In the genomic region with DNA sequence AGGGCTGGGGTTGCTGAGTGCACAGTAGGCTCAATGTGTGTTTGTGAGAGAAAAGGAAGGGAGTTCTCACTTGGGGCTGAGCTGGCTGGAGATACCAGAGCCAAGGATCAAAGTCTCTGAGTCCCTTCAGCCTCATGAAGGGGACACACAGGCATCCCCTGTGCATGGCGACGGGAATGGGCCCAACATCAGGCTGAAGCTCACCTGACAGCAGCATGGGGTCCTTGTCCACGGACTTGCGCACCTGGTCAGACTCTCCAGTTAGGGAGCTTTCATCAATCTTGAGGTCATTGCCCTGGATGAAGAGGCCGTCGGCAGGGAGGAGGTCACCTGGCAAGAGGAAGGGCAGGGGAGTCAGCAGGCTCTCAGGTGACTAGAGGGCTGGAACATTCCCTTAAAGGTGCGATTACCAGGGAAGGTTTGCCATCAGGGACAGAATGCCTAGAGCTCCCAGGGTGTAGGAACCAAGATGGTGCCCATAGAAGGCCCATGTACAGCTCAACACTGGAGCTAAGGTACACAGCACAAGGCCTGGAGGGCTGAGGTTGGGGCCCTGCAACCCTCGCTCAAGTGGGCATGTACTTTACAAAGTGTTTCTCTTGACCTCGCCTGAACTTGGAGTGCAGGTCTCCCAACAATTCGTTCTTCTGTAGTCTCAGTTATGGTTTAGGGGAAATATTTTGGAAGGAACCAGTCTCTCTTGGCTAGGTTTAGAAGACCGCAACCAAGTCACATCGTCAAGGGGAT, we compare ENCODE assay signal across 31 cellular contexts.
"Had no signal": no experiment of that assay in that cellular context is flagged by ENCODE, and none has a peak within 500 bp of the region (broad histone marks: within the 10 kb centered on the region; RNA-seq: fewer than 3 reads in every experiment).

No MANE protein-coding gene starts in this region.

- H3K36me3 Mint-ChIP-seq: activated CD4-positive, alpha-beta memory T cell treated with anti-CD3 and anti-CD28 coated beads for 36 hours; activated naive CD4-positive, alpha-beta T cell treated with anti-CD3 and anti-CD28 coated beads, Interleukin-2, amount 50 U/mL, for 24 hours; activated naive CD8-positive, alpha-beta T cell treated with anti-CD3 and anti-CD28 coated beads, Interleukin-2, amount 10 ng/mL, durations not matched to agents 7 days and 5 days had no signal

- H3K27ac Mint-ChIP-seq: activated B cell treated with CpG ODN at 0.5 μM for 24 hours; activated CD4-positive, alpha-beta memory T cell treated with anti-CD3 and anti-CD28 coated beads for 36 hours; activated naive CD8-positive, alpha-beta T cell treated with anti-CD3 and anti-CD28 coated beads, Interleukin-2, amount 10 ng/mL, durations not matched to agents 7 days and 5 days; activated T-helper 1 cell treated with anti-CD3 and anti-CD28 coated beads, Interleukin-12 subunit alpha, Interleukin-12 subunit beta, Interleukin-2, Interleukin-4 antibody, amounts not matched to agents 30 ng/mL and 10 ng/mL and 1 ng/mL, durations not matched to agents 14 hours and 24 hours and 36 hours had no signal

- H3K4me3 ChIP-seq: ascending aorta had no signal

- H3K9me3 ChIP-seq: ascending aorta had no signal

- H3K36me3 ChIP-seq: ascending aorta had no signal

- H3K27me3 ChIP-seq: ascending aorta had no signal

- H3K27me3 Mint-ChIP-seq: activated B cell treated with CpG ODN at 0.5 μM for 24 hours; activated CD4-positive, alpha-beta memory T cell treated with anti-CD3 and anti-CD28 coated beads for 36 hours; activated naive CD4-positive, alpha-beta T cell treated with anti-CD3 and anti-CD28 coated beads, Interleukin-2, amount 50 U/mL, for 24 hours; activated naive CD8-positive, alpha-beta T cell treated with anti-CD3 and anti-CD28 coated beads, Interleukin-2, amount 10 ng/mL, durations not matched to agents 7 days and 5 days had no signal

- DNase-seq: activated B cell treated with CpG ODN at 0.5 μM for 24 hours; activated CD4-positive, alpha-beta memory T cell treated with anti-CD3 and anti-CD28 coated beads for 36 hours; activated CD4-positive, alpha-beta T cell treated with anti-CD3 and anti-CD28 coated beads for 4 hours; activated CD4-positive, alpha-beta T cell treated with anti-CD3 and anti-CD28 coated beads, Interleukin-2, amount 50 U/mL, for 1 hour; activated CD4-positive, CD25-positive, alpha-beta regulatory T cell treated with anti-CD3 and anti-CD28 coated beads, Interleukin-2, amount 50 U/mL, for 72 hours; activated CD8-positive, alpha-beta memory T cell treated with anti-CD3 and anti-CD28 coated beads, Interleukin-2, amount 50 U/mL, for 4 hours; activated effector memory CD4-positive, alpha-beta T cell treated with Interleukin-2 at 50 U/mL for 16 hours; activated naive CD8-positive, alpha-beta T cell treated with anti-CD3 and anti-CD28 coated beads, Interleukin-2, amount 10 ng/mL, durations not matched to agents 7 days and 5 days; activated T-cell treated with anti-CD3 and anti-CD28 coated beads for 4 hours; activated T-cell treated with anti-CD3 and anti-CD28 coated beads, Interleukin-2, amount 50 U/mL, for 4 hours; amygdala; Karpas-422; KBM-7; NCI-H1105; NCI-H1417 treated with DMSO at 0.1 percent for 48 hours; NCI-H187 treated with DMSO at 0.1 percent for 48 hours; NCI-H2081 treated with DMSO at 0.1 percent for 48 hours; NCI-H226; NCI-H446 treated with DMSO at 0.1 percent for 48 hours; NCI-H524; NCI-H69; SHP77 treated with DMSO at 0.1 percent for 48 hours; SW 1271; T-helper 1 cell; T-helper 2 cell; T-helper 9 cell had no signal

- H3K9me3 Mint-ChIP-seq: activated B cell treated with CpG ODN at 0.5 μM for 24 hours; activated CD4-positive, alpha-beta memory T cell treated with anti-CD3 and anti-CD28 coated beads for 36 hours; activated naive CD4-positive, alpha-beta T cell treated with anti-CD3 and anti-CD28 coated beads, Interleukin-2, amount 50 U/mL, for 24 hours; activated naive CD8-positive, alpha-beta T cell treated with anti-CD3 and anti-CD28 coated beads, Interleukin-2, amount 10 ng/mL, durations not matched to agents 7 days and 5 days; activated T-cell treated with anti-CD3 and anti-CD28 coated beads, Interleukin-2, amount 50 U/mL, for 4 hours; activated T-helper 1 cell treated with anti-CD3 and anti-CD28 coated beads, Interleukin-12 subunit alpha, Interleukin-12 subunit beta, Interleukin-2, Interleukin-4 antibody, amounts not matched to agents 30 ng/mL and 10 ng/mL and 1 ng/mL, durations not matched to agents 14 hours and 24 hours and 36 hours had no signal

- H3K27ac ChIP-seq: ascending aorta, VCaP had no signal

- ATAC-seq: activated T-cell treated with anti-CD3 and anti-CD28 coated beads, Interleukin-2, amount 50 U/mL, for 4 hours; Panc1 had no signal

- H3K4me3 Mint-ChIP-seq: activated B cell treated with CpG ODN at 0.5 μM for 24 hours; activated CD4-positive, alpha-beta memory T cell treated with anti-CD3 and anti-CD28 coated beads for 36 hours; activated naive CD4-positive, alpha-beta T cell treated with anti-CD3 and anti-CD28 coated beads, Interleukin-2, amount 50 U/mL, for 24 hours; activated naive CD8-positive, alpha-beta T cell treated with anti-CD3 and anti-CD28 coated beads, Interleukin-2, amount 10 ng/mL, durations not matched to agents 7 days and 5 days; activated T-cell treated with anti-CD3 and anti-CD28 coated beads, Interleukin-2, amount 50 U/mL, for 4 hours; activated T-helper 1 cell treated with anti-CD3 and anti-CD28 coated beads, Interleukin-12 subunit alpha, Interleukin-12 subunit beta, Interleukin-2, Interleukin-4 antibody, amounts not matched to agents 30 ng/mL and 10 ng/mL and 1 ng/mL, durations not matched to agents 14 hours and 24 hours and 36 hours had no signal

- H3K4me1 ChIP-seq: ascending aorta had no signal
